Comparison of ENCODE assay signal across 31 cellular contexts in genomic region chr9:34566191-34566849, GRCh38. TPM values are rescaled to one million over a fixed set of nuclear protein-coding genes. Genes with fewer than 3 reads are reported as not detected.
"Had no signal": no experiment of that assay in that cellular context is flagged by ENCODE, and none has a peak within 500 bp of the region (broad histone marks: within the 10 kb centered on the region; RNA-seq: fewer than 3 reads in every experiment).

No MANE protein-coding gene starts in this region.

- H3K4me3 Mint-ChIP-seq: activated naive CD8-positive, alpha-beta T cell; T-helper 1 cell treated with Interleukin-12 subunit alpha and Interleukin-12 subunit beta and Interleukin-4 antibody, amounts not matched to agents 30 μg/mL and 1 μg/mL, for 36 hours had no signal

- H3K4me3 ChIP-seq: coronary artery, dorsolateral prefrontal cortex, gastroesophageal sphincter, right lobe of liver, tibial nerve had no signal

- H3K36me3 ChIP-seq: gastroesophageal sphincter, right lobe of liver had no signal

- H3K9me3 ChIP-seq: right lobe of liver had no signal

- ATAC-seq: activated CD4-positive, CD25-positive, alpha-beta regulatory T cell treated with anti-CD3 and anti-CD28 coated beads, Interleukin-2, amount 50 U/mL, for 24 hours; gastroesophageal sphincter; left ventricle myocardium superior; right lobe of liver had no signal

- H3K27ac Mint-ChIP-seq: activated naive CD8-positive, alpha-beta T cell; T-helper 1 cell treated with Interleukin-12 subunit alpha and Interleukin-12 subunit beta and Interleukin-4 antibody, amounts not matched to agents 30 μg/mL and 1 μg/mL, for 36 hours had no signal

- H3K36me3 Mint-ChIP-seq: activated naive CD8-positive, alpha-beta T cell had no signal

- H3K27ac ChIP-seq: coronary artery, gastroesophageal sphincter, right lobe of liver, tibial nerve, VCaP had no signal

- H3K9me3 Mint-ChIP-seq: T-helper 1 cell treated with Interleukin-12 subunit alpha and Interleukin-12 subunit beta and Interleukin-4 antibody, amounts not matched to agents 30 μg/mL and 1 μg/mL, for 36 hours had no signal

- H3K27me3 ChIP-seq: right lobe of liver, tibial nerve had no signal

- H3K4me1 ChIP-seq: right lobe of liver had no signal

- DNase-seq: activated CD4-positive, alpha-beta T cell treated with anti-CD3 and anti-CD28 coated beads for 48 hours; activated CD4-positive, alpha-beta T cell treated with anti-CD3 and anti-CD28 coated beads, Interleukin-2, amount 50 U/mL, for 48 hours; activated CD8-positive, alpha-beta memory T cell treated with anti-CD3 and anti-CD28 coated beads for 24 hours; activated effector memory CD4-positive, alpha-beta T cell treated with Interleukin-2 at 50 U/mL for 16 hours; activated naive CD4-positive, alpha-beta T cell treated with Interleukin-2 at 50 U/mL for 16 hours; anterior cingulate cortex; cerebellar nuclear complex; effector memory CD4-positive, alpha-beta T cell; erythroblast; head of caudate nucleus; hypothalamus; kidney glomerular epithelial cell; left ventricle myocardium superior; stimulated activated CD4-positive, alpha-beta T cell treated with anti-CD3 and anti-CD28 coated beads, Interleukin-2, amount 100 ng/mL, for 48 hours; stimulated activated naive CD4-positive, alpha-beta T cell treated with Interleukin-2 at 50 U/mL for 16 hours; SW 1271; T-helper 9 cell had no signal

RNA-seq across cellular contexts. Expression of gene CNTFR, which starts 23.2 kb away (rescaled TPM):
- total RNA-seq: fibroblast of lung, fibroblast of villous mesenchyme, lung microvascular endothelial cell, osteoblast had no signal
- polyA plus RNA-seq: fibroblast of lung had no signal

RNA-seq across cellular contexts. Expression of gene ENHO, which starts 43.5 kb away (rescaled TPM):
- total RNA-seq: fibroblast of lung, fibroblast of villous mesenchyme, lung microvascular endothelial cell, mesenteric fat pad had no signal
- polyA plus RNA-seq: fibroblast of lung had no signal
